ENCODE assay signal across 30 cellular contexts in genomic region chr1:173210273-173210672, GRCh38. TPM values are rescaled to one million over a fixed set of nuclear protein-coding genes. Genes with fewer than 3 reads are reported as not detected.
DNase-seq lines count a peak whose midpoint lies in the region; ATAC-seq and TF ChIP-seq lines count a peak whose summit lies in the region.
"Had no signal": no experiment of that assay in that cellular context is flagged by ENCODE, and none has a peak within 500 bp of the region (broad histone marks: within the 10 kb centered on the region; RNA-seq: fewer than 3 reads in every experiment).

No MANE protein-coding gene starts in this region.

- no peaks in the 10 kb centered on the region for H3K36me3 Mint-ChIP-seq in GM23338 (ENCODE audit: low read depth)
- H3K36me3 Mint-ChIP-seq: stimulated activated effector memory CD8-positive, alpha-beta T cell treated with anti-CD3 and anti-CD28 coated beads, Interleukin-12 subunit alpha, Interleukin-12 subunit beta, amount 100 ng/mL, for 72 hours; type B pancreatic cell had no signal

- TF ChIP-seq CTCF in GM23338 (conservative IDR thresholded peaks at IDR 0.05; ENCODE audit: low read depth in 2 of 2), result no peak
- no peak for TF ChIP-seq CTCF in WERI-Rb-1 (IDR thresholded peaks at IDR 0.05; ENCODE audit: low read depth, low read length)
- TF ChIP-seq CTCF in mucosa of descending colon (IDR thresholded peaks at IDR 0.05), result no peak
- TF ChIP-seq CTCF in lower leg skin (IDR thresholded peaks at IDR 0.05), result no peak

- peaks cover 22% of the 10 kb centered on the region for H3K27me3 Mint-ChIP-seq in GM23338 (ENCODE audit: insufficient read depth, low read depth, poor library complexity)

- 73 to 75% methylated on average over 2 of the region's 2 CpGs for WGBS in lower leg skin, 2 donors

- H3K36me3 ChIP-seq in GM23338 (ENCODE audit: insufficient read depth) (no peaks in the 10 kb centered on the region), WERI-Rb-1 (no peaks in the 10 kb centered on the region), mucosa of descending colon (ENCODE audit: low read depth) (no peaks in the 10 kb centered on the region)
- H3K36me3 ChIP-seq: brain microvascular endothelial cell, gastrocnemius medialis, ovary, SJSA1 had no signal

- intact Hi-C loops in mucosa of descending colon (cut with DNase I, micrococcal nuclease) (no loop called here), lower leg skin (cut with DNase I; ENCODE audit: low total_unique reads) (no loop called here)

- no peak overlapping the region for H3K27ac Mint-ChIP-seq in GM23338
- H3K27ac Mint-ChIP-seq: activated naive CD4-positive, alpha-beta T cell treated with anti-CD3 and anti-CD28 coated beads, Interleukin-2, amount 10 ng/mL, durations not matched to agents 7 days and 5 days; activated T-helper 1 cell treated with anti-CD3 and anti-CD28 coated beads, Interleukin-12 subunit alpha, Interleukin-12 subunit beta, Interleukin-2, Interleukin-4 antibody, amounts not matched to agents 30 ng/mL and 10 ng/mL and 1 ng/mL, durations not matched to agents 14 hours and 24 hours and 36 hours; stimulated activated effector memory CD8-positive, alpha-beta T cell treated with anti-CD3 and anti-CD28 coated beads, Interleukin-12 subunit alpha, Interleukin-12 subunit beta, amount 100 ng/mL, for 72 hours; type B pancreatic cell had no signal

- no peak overlapping the region for H2AFZ ChIP-seq in GM23338

- H3K4me1 ChIP-seq in GM23338 (ENCODE audit: insufficient read depth), result no peaks in the 10 kb centered on the region
- peaks cover 13% of the 10 kb centered on the region for H3K4me1 ChIP-seq in mucosa of descending colon (ENCODE audit: low read depth)
- H3K4me1 ChIP-seq: gastrocnemius medialis, SJSA1 had no signal

- no peak overlapping the region for H3K4me2 ChIP-seq in GM23338

- no peak overlapping the region for H3K4me3 ChIP-seq in GM23338
- H3K4me3 ChIP-seq in WERI-Rb-1 (ENCODE audit: low read depth, low read length), result no peak overlapping the region
- no peak overlapping the region for H3K4me3 ChIP-seq in mucosa of descending colon
- no peak overlapping the region for H3K4me3 ChIP-seq in lower leg skin (ENCODE audit: low read depth, poor library complexity, severe bottlenecking)
- H3K4me3 ChIP-seq: gastrocnemius medialis, ovary, SJSA1 had no signal

- H3K9me3 ChIP-seq in WERI-Rb-1 (ENCODE audit: severe bottlenecking) (no peaks in the 10 kb centered on the region), mucosa of descending colon (no peaks in the 10 kb centered on the region)
- H3K9me3 ChIP-seq: gastrocnemius medialis, ovary, SJSA1 had no signal

- peak; percentile 55 for ATAC-seq in GM23338
- peak; percentile 71 for ATAC-seq in mucosa of descending colon
- no peak for ATAC-seq in GM18870 (IDR thresholded peaks at IDR 0.05; ENCODE audit: unreplicated experiment)
- ATAC-seq: gastrocnemius medialis; stimulated activated effector memory CD8-positive, alpha-beta T cell treated with anti-CD3 and anti-CD28 coated beads, Interleukin-12 subunit alpha, Interleukin-12 subunit beta, amount 100 ng/mL, for 72 hours had no signal

- peaks cover 3% of the 10 kb centered on the region; the same call in 1 of the 2 replicates for H4K20me1 ChIP-seq in GM23338 (replicated peaks; ENCODE audit: insufficient read depth)

- no peaks in the 10 kb centered on the region for H3K79me2 ChIP-seq in GM23338 (replicated peaks; ENCODE audit: insufficient read depth)

- no peak for TF ChIP-seq POLR2A in lower leg skin (IDR thresholded peaks at IDR 0.05)

- H3K9me3 Mint-ChIP-seq in GM23338, result no peaks in the 10 kb centered on the region
- H3K9me3 Mint-ChIP-seq: activated naive CD4-positive, alpha-beta T cell treated with anti-CD3 and anti-CD28 coated beads, Interleukin-2, amount 10 ng/mL, durations not matched to agents 7 days and 5 days; activated T-helper 1 cell treated with anti-CD3 and anti-CD28 coated beads, Interleukin-12 subunit alpha, Interleukin-12 subunit beta, Interleukin-2, Interleukin-4 antibody, amounts not matched to agents 30 ng/mL and 10 ng/mL and 1 ng/mL, durations not matched to agents 14 hours and 24 hours and 36 hours; stimulated activated effector memory CD8-positive, alpha-beta T cell treated with anti-CD3 and anti-CD28 coated beads, Interleukin-12 subunit alpha, Interleukin-12 subunit beta, amount 100 ng/mL, for 72 hours; type B pancreatic cell had no signal

- no peak overlapping the region for H3K27ac ChIP-seq in GM23338 (ENCODE audit: low read depth)
- no peak overlapping the region for H3K27ac ChIP-seq in WERI-Rb-1
- H3K27ac ChIP-seq: brain microvascular endothelial cell, gastrocnemius medialis, ovary, SJSA1 had no signal

- H3K4me1 Mint-ChIP-seq in GM23338, result peaks cover 10% of the 10 kb centered on the region

- H3K27me3 ChIP-seq in GM23338 (ENCODE audit: insufficient read depth), result peaks cover 59% of the 10 kb centered on the region
- H3K27me3 ChIP-seq in WERI-Rb-1 (ENCODE audit: insufficient read depth, low read depth, severe bottlenecking), result no peaks in the 10 kb centered on the region
- H3K27me3 ChIP-seq: brain microvascular endothelial cell, gastrocnemius medialis, ovary, SJSA1 had no signal

- H3F3A ChIP-seq in GM23338 (replicated peaks; ENCODE audit: low read depth), result no peaks in the 10 kb centered on the region

- peak; percentile 11 for DNase-seq in NCI-H82 (lab: John Stamatoyannopoulos, UW)
- DNase-seq in NCI-H82 treated with DMSO at 0.1 percent for 48 hours (lab: John Stamatoyannopoulos, UW; ENCODE audit: unreplicated experiment), result no peak
- DNase-seq in GM23338 (ENCODE audit: low spot score), result no peak
- DNase-seq in WERI-Rb-1, result peak; percentile 50
- DNase-seq in mucosa of descending colon, result peak; percentile 35 to 59 (median 48)
- no peak for DNase-seq in OCI-M1 (lab: John Stamatoyannopoulos, UW)
- no peak for DNase-seq in lower leg skin (ENCODE audit: low spot score in 2 of 2)
- DNase-seq: 8988T; activated CD4-positive, alpha-beta T cell treated with anti-CD3 and anti-CD28 coated beads, Interleukin-2, amount 50 U/mL, for 48 hours; activated CD4-positive, CD25-positive, alpha-beta regulatory T cell treated with anti-CD3 and anti-CD28 coated beads, Interleukin-2, amount 50 U/mL, for 72 hours; activated CD8-positive, alpha-beta memory T cell treated with anti-CD3 and anti-CD28 coated beads, Interleukin-2, amount 50 U/mL, for 48 hours; activated naive CD4-positive, alpha-beta T cell treated with anti-CD3 and anti-CD28 coated beads, Interleukin-2, amount 10 ng/mL, durations not matched to agents 7 days and 5 days; amniotic stem cell; brain microvascular endothelial cell; C1 segment of cervical spinal cord; EL; gastrocnemius medialis; H7; MV-4-11; NCI-H1436; NCI-H2081 treated with DMSO at 0.1 percent for 48 hours; NCI-H226; NCI-H748 treated with DMSO at 0.1 percent for 48 hours; ovary; T-helper 1 cell had no signal

- H3K4me3 Mint-ChIP-seq in GM23338, result no peak overlapping the region
- H3K4me3 Mint-ChIP-seq: activated naive CD4-positive, alpha-beta T cell treated with anti-CD3 and anti-CD28 coated beads, Interleukin-2, amount 10 ng/mL, durations not matched to agents 7 days and 5 days; activated T-helper 1 cell treated with anti-CD3 and anti-CD28 coated beads, Interleukin-12 subunit alpha, Interleukin-12 subunit beta, Interleukin-2, Interleukin-4 antibody, amounts not matched to agents 30 ng/mL and 10 ng/mL and 1 ng/mL, durations not matched to agents 14 hours and 24 hours and 36 hours; stimulated activated effector memory CD8-positive, alpha-beta T cell treated with anti-CD3 and anti-CD28 coated beads, Interleukin-12 subunit alpha, Interleukin-12 subunit beta, amount 100 ng/mL, for 72 hours; type B pancreatic cell had no signal

- H3K9me2 ChIP-seq in GM23338 (ENCODE audit: insufficient read depth), result peaks cover 3% of the 10 kb centered on the region; the same call in 1 of the 2 replicates

TF ChIP-seq in GM23338, 12 proteins besides CTCF, POLR2A, EP300 and RAD21 (continues in another document):
- TF ChIP-seq ZNF331 (CRISPR knock-in tag; IDR thresholded peaks at IDR 0.05; ENCODE audit: low read depth) (no peak), EZH2 (IDR thresholded peaks at IDR 0.05; ENCODE audit: low read depth, unreplicated experiment) (no peak), ZNF114 (CRISPR knock-in tag; IDR thresholded peaks at IDR 0.05) (no peak), JUNB (IDR thresholded peaks at IDR 0.05; ENCODE audit: unreplicated experiment) (no peak), NANOG (IDR thresholded peaks at IDR 0.05; ENCODE audit: borderline replicate concordance) (no peak), POLR2AphosphoS5 (IDR thresholded peaks at IDR 0.05; ENCODE audit: low read depth) (no peak), STAT1 (IDR thresholded peaks at IDR 0.05; ENCODE audit: unreplicated experiment) (no peak)

RNA-seq across cellular contexts. Expression of gene TNFSF4, which starts 3.1 kb away (rescaled TPM):
- total RNA-seq in GM23338 (2014; rRNA removed; shearing (Covaris generic)), result 1.2 and 1.5 TPM in 2 replicates
- 0.52 and 0.55 TPM in 2 replicates for polyA plus RNA-seq in GM23338 (2016; fragmentation: Nextera tagmentation; extraction: Ambion mirVana)
- 1 to 10 TPM in 1 of 3 donors, under 1 TPM in 2; 0.82 to 2.1 (median 0.89) TPM for total RNA-seq in mucosa of descending colon
- under 1 TPM; 0.08 to 0.89 (median 0.32) TPM for total RNA-seq in lower leg skin

Comparison
In these comparisons a context has a peak if more than half of its experiments do, and no peak if none do; other contexts are left out.
1. DNase-seq: peak in NCI-H82 (single experiment), WERI-Rb-1 (single experiment) and mucosa of descending colon (3 of 3); none in NCI-H82 treated with DMSO at 0.1 percent for 48 hours (single experiment), GM23338 (single experiment), OCI-M1 (single experiment) and lower leg skin (0 of 2).